Comparison of ENCODE assay signal across 14 cellular contexts in the genomic region with DNA sequence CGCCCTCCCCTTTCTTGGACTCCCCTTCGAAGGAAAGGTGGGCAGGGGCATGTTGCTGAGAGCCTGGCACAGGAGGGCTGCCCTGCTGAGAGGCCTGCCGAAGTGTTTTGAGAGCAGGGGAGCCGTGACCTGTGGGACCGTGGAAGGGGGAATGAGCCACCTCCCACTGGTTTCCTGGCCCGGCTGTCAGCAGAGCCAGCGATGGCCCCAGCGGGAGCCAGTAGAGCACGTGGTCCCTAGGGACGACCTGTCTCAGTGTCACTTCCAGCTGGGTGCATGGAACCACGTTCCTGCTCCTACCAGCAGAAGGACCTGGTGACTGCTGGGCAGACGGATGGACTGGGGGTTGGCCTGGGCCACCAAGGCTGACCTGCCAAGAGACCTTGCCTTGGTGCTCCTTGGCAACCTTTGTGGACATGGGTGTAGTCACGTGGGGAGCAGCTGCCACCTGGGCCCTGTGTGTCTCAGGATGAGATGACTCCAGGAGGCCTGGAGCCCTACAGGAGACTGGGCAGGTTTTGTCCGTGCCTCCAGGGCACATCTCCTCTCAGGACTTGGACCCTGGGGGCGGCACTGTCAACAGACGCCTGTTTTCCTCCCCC.
"Had no signal": no experiment of that assay in that cellular context is flagged by ENCODE, and none has a peak within 500 bp of the region (broad histone marks: within the 10 kb centered on the region; RNA-seq: fewer than 3 reads in every experiment).

No MANE protein-coding gene starts in this region.

- H3K36me3 ChIP-seq: esophagus muscularis mucosa, pancreas, sigmoid colon, spleen, tibial nerve, uterus had no signal

- H3K27ac ChIP-seq: esophagus muscularis mucosa, pancreas, sigmoid colon, spleen, uterus had no signal

- FAIRE-seq: pancreas had no signal

- ATAC-seq: activated naive CD4-positive, alpha-beta T cell treated with anti-CD3 and anti-CD28 coated beads, Interleukin-2, amount 50 U/mL, for 72 hours; activated T-cell treated with anti-CD3 and anti-CD28 coated beads, Interleukin-2, amount 50 U/mL, for 72 hours; stimulated activated effector memory CD8-positive, alpha-beta T cell treated with anti-CD3 and anti-CD28 coated beads, Interleukin-12 subunit alpha, Interleukin-12 subunit beta, amount 100 ng/mL, for 72 hours had no signal

- H3K27me3 ChIP-seq: esophagus muscularis mucosa, pancreas, tibial nerve, uterus had no signal

- H3K4me3 ChIP-seq: esophagus muscularis mucosa, pancreas, sigmoid colon, spleen, tibial nerve, uterus had no signal

- DNase-seq: activated CD4-positive, alpha-beta T cell treated with anti-CD3 and anti-CD28 coated beads, Interleukin-2, amount 10 ng/mL, durations not matched to agents 7 days and 5 days; activated CD8-positive, alpha-beta memory T cell treated with anti-CD3 and anti-CD28 coated beads, Interleukin-2, amount 50 U/mL, for 48 hours; activated gamma-delta T cell; activated T-cell treated with anti-CD3 and anti-CD28 coated beads, Interleukin-2, amount 50 U/mL, for 72 hours; islet precursor cell; naive B cell; pancreas; sigmoid colon; spleen; uterus had no signal

- H3K9me3 ChIP-seq: esophagus muscularis mucosa, pancreas, sigmoid colon, spleen, tibial nerve, uterus had no signal
